Comparison of ENCODE assay signal across 1 cellular context in genomic region chr2:233854241-233854981, GRCh38.
TF ChIP-seq lines count a peak whose summit lies in the region.

TSS of gene HJURP (minus strand) at chr2:233854535. CDS start at chr2:233854500, 35 bp downstream.

TF ChIP-seq in HepG2, 621 proteins besides CTCF, POLR2A, EP300 and RAD21 (continued from another document and continues in another):
- TF ChIP-seq ZNF652 (CRISPR knock-in tag; IDR thresholded peaks at IDR 0.05; ENCODE audit: borderline replicate concordance, low read depth) (no peak), CBX5 (CRISPR knock-in tag; IDR thresholded peaks at IDR 0.05; ENCODE audit: borderline replicate concordance) (no peak), AKAP8 (CRISPR knock-in tag; IDR thresholded peaks at IDR 0.05) (peak; percentile 24; the same call in 1 of the 2 replicates), SNAPC4 (CRISPR knock-in tag; IDR thresholded peaks at IDR 0.05) (no peak), NR0B2 (CRISPR knock-in tag; IDR thresholded peaks at IDR 0.05) (no peak; the same call in none of the 2 replicates), EHMT2 (IDR thresholded peaks at IDR 0.05; ENCODE audit: borderline replicate concordance, low read depth, low read length) (no peak), FOXP1 (IDR thresholded peaks at IDR 0.05) (no peak), FOXP1 (CRISPR knock-in tag; IDR thresholded peaks at IDR 0.05) (no peak), TRAFD1 (CRISPR knock-in tag; IDR thresholded peaks at IDR 0.05; ENCODE audit: borderline replicate concordance) (no peak), ZBTB38 (CRISPR knock-in tag; IDR thresholded peaks at IDR 0.05) (peak; percentile 53), ZBTB20 (CRISPR knock-in tag; IDR thresholded peaks at IDR 0.05; ENCODE audit: borderline replicate concordance, low read depth) (0 out of 2 replicates have a peak, but pooled peaks have one; percentile 43), THAP9 (CRISPR knock-in tag; IDR thresholded peaks at IDR 0.05; ENCODE audit: borderline replicate concordance) (peak; percentile 79; the same call in 1 of the 2 replicates), MNT (IDR thresholded peaks at IDR 0.05) (peak; percentile 47; the same call in 1 of the 2 replicates), ZBTB26 (CRISPR knock-in tag; IDR thresholded peaks at IDR 0.05; ENCODE audit: borderline replicate concordance) (no peak), SP4 (CRISPR knock-in tag; IDR thresholded peaks at IDR 0.05) (peak; percentile 99), ATF4 (CRISPR knock-in tag; IDR thresholded peaks at IDR 0.05) (peak in 1 of 2 experiments; percentile 89; a peak in 2 of 4 replicates), NFRKB (IDR thresholded peaks at IDR 0.05) (no peak), SOX13 (IDR thresholded peaks at IDR 0.05) (no peak), SOX13 (CRISPR knock-in tag; conservative IDR thresholded peaks at IDR 0.05 in 1 of 2, IDR thresholded peaks at IDR 0.05 in 1 of 2) (no peak), NFE2L2 (IDR thresholded peaks at IDR 0.05; ENCODE audit: low read length) (no peak), E2F5 (CRISPR knock-in tag; conservative IDR thresholded peaks at IDR 0.05) (peak; percentile 90), NR2C2 (CRISPR knock-in tag; IDR thresholded peaks at IDR 0.05; ENCODE audit: borderline replicate concordance) (no peak), RNF2 (conservative IDR thresholded peaks at IDR 0.05; ENCODE audit: low read depth) (peak; percentile 71; the same call in 1 of the 2 replicates), REPIN1 (CRISPR knock-in tag; IDR thresholded peaks at IDR 0.05; ENCODE audit: borderline replicate concordance, low read depth) (peak; percentile 94), MAX (IDR thresholded peaks at IDR 0.05) (peak; percentile 91), MLXIP (CRISPR knock-in tag; IDR thresholded peaks at IDR 0.05; ENCODE audit: borderline replicate concordance) (no peak), ZNF225 (CRISPR knock-in tag; IDR thresholded peaks at IDR 0.05) (0 out of 2 replicates have a peak, but pooled peaks have one; percentile 76), FOXK2 (IDR thresholded peaks at IDR 0.05) (0 out of 2 replicates have a peak, but pooled peaks have one; percentile 4), ZNF749 (CRISPR knock-in tag; IDR thresholded peaks at IDR 0.05; ENCODE audit: borderline replicate concordance) (peak; percentile 96; the same call in 1 of the 2 replicates), ZNF10 (CRISPR knock-in tag; IDR thresholded peaks at IDR 0.05; ENCODE audit: borderline replicate concordance, low read depth) (no peak), ZNF670 (CRISPR knock-in tag; IDR thresholded peaks at IDR 0.05; ENCODE audit: borderline replicate concordance) (no peak)
